In genomic region chr5:172943906-172944305, GRCh38 we compare ENCODE assay signal across 17 cellular contexts. TPM values are rescaled to one million over a fixed set of nuclear protein-coding genes. Genes with fewer than 3 reads are reported as not detected.
A peak's percentile ranks its signal among the peaks of the same experiment; 100 is the strongest.
DNase-seq lines count a peak whose midpoint lies in the region; ATAC-seq, FAIRE-seq and TF ChIP-seq lines count a peak whose summit lies in the region.
"Had no signal": no experiment of that assay in that cellular context is flagged by ENCODE, and none has a peak within 500 bp of the region (broad histone marks: within the 10 kb centered on the region; RNA-seq: fewer than 3 reads in every experiment).

No MANE protein-coding gene starts in this region.

- H4K8ac ChIP-seq in neuronal stem cell (ENCODE audit: low read depth, low read length) = no peak overlapping the region

- H3K27me3 ChIP-seq in ACC112 (ENCODE audit: insufficient read depth, low read length) (no peaks in the 10 kb centered on the region), endothelial cell of umbilical vein (ENCODE audit: control insufficient read depth in 2 of 2, insufficient read depth in 2 of 2, low read length in 2 of 2) (no peaks in the 10 kb centered on the region), neuronal stem cell (ENCODE audit: control insufficient read depth in 3 of 3, insufficient read depth in 3 of 3, low read depth in 1 of 3, low read length in 3 of 3) (no peaks in the 10 kb centered on the region), neural progenitor cell (no peaks in the 10 kb centered on the region)

- H3K36me3 ChIP-seq in ACC112 (ENCODE audit: insufficient read depth, low read length) (peaks cover 14% of the 10 kb centered on the region; the same call in 1 of the 2 replicates), endothelial cell of umbilical vein (ENCODE audit: control insufficient read depth in 2 of 2, extremely low read depth in 1 of 2, insufficient read depth in 2 of 2, low read length in 2 of 2) (peaks cover 0 to 11% of the 10 kb centered on the region in 2 experiments), neuronal stem cell (replicated peaks in 1 of 2; ENCODE audit: control insufficient read depth in 2 of 2, insufficient read depth in 2 of 2, low read length in 2 of 2) (peaks cover 20 to 77% of the 10 kb centered on the region in 2 donors), neural progenitor cell (no peaks in the 10 kb centered on the region)

- no peak overlapping the region for H2BK15ac ChIP-seq in neuronal stem cell (ENCODE audit: low read length)

- no peak overlapping the region for H3K23ac ChIP-seq in neuronal stem cell (ENCODE audit: low read depth, low read length, poor library complexity)

- no peak overlapping the region for H2AK5ac ChIP-seq in neuronal stem cell (ENCODE audit: low read depth, low read length)

- intact Hi-C loops in endothelial cell of umbilical vein (cut with micrococcal nuclease) = loop anchor here (1.0 kb wide), 1 partner anchor 11 kb away; no protein-coding TSS in a partner anchor

- no peak overlapping the region for H3K4me3 Mint-ChIP-seq in neural progenitor cell
- H3K4me3 Mint-ChIP-seq: activated naive CD4-positive, alpha-beta T cell treated with anti-CD3 and anti-CD28 coated beads, Interleukin-2, amount 50 U/mL, for 24 hours; central memory CD8-positive, alpha-beta T cell; naive thymus-derived CD4-positive, alpha-beta T cell had no signal

- peak; percentile 36 for DNase-seq in NB4 (ENCODE audit: low read depth)
- no peak for DNase-seq in endothelial cell of umbilical vein (ENCODE audit: low read depth, low spot score)
- no peak for DNase-seq in neuronal stem cell (ENCODE audit: low spot score)
- no peak for DNase-seq in neural progenitor cell (ENCODE audit: low spot score)
- no peak for DNase-seq in stimulated activated CD8-positive, alpha-beta memory T cell treated with anti-CD3 and anti-CD28 coated beads, Interleukin-4, amount 100 ng/mL, for 48 hours
- no peak for DNase-seq in mesenteric fat pad (ENCODE audit: low spot score)
- DNase-seq: Caco-2; KG1; naive thymus-derived CD4-positive, alpha-beta T cell; NCI-H146; NCI-H510A; stimulated activated CD4-positive, alpha-beta T cell treated with anti-CD3 and anti-CD28 coated beads, Interleukin-4, amount 100 ng/mL, for 1 hour had no signal

- TF ChIP-seq POLR2A in NB4 (IDR thresholded peaks at IDR 0.05; ENCODE audit: extremely low read depth, insufficient read length) (no peak), endothelial cell of umbilical vein (IDR thresholded peaks at IDR 0.05; ENCODE audit: low read depth, low read length) (no peak)

- H3K14ac ChIP-seq in neuronal stem cell (ENCODE audit: low read length) = no peak overlapping the region

- dilution Hi-C loops in endothelial cell of umbilical vein (cut with MboI; ENCODE audit: extremely low pct_ligation_motif_present, low sequenced_read_pairs) = no loop called here

- H3K4ac ChIP-seq in neuronal stem cell (ENCODE audit: low read length) = no peak overlapping the region

- no peak for TF ChIP-seq CTCF in NB4 (IDR thresholded peaks at IDR 0.05; ENCODE audit: low read depth, low read length)
- no peak for TF ChIP-seq CTCF in endothelial cell of umbilical vein (IDR thresholded peaks at IDR 0.05; ENCODE audit: extremely low read depth in 1 of 2, insufficient read depth in 1 of 2, low read depth in 1 of 2, low read length in 2 of 2)
- no peak for TF ChIP-seq CTCF in neural progenitor cell (IDR thresholded peaks at IDR 0.05)

- no peak overlapping the region for H3K4me2 ChIP-seq in endothelial cell of umbilical vein (ENCODE audit: insufficient read depth, low read length)
- H3K4me2 ChIP-seq in neuronal stem cell (ENCODE audit: insufficient read depth, low read length, poor library complexity, severe bottlenecking) = no peak overlapping the region
- H3K4me2 ChIP-seq in neural progenitor cell = no peak overlapping the region

- peaks cover 3% of the 10 kb centered on the region for H3K79me1 ChIP-seq in neuronal stem cell (ENCODE audit: low read depth, low read length)

- peak overlapping the region; percentile 77 for H3K27ac ChIP-seq in ACC112 (ENCODE audit: low read depth, low read length)
- peak overlapping the region; percentile 95 for H3K27ac ChIP-seq in endothelial cell of umbilical vein (ENCODE audit: insufficient read depth, low read depth, low read length)
- no peak overlapping the region for H3K27ac ChIP-seq in neuronal stem cell (replicated peaks; ENCODE audit: low read length)
- no peak overlapping the region for H3K27ac ChIP-seq in neural progenitor cell

- no CpG with 5 or more reads among the region's 8 CpGs for WGBS in neuronal stem cell (ENCODE audit: extremely low coverage in 2 of 2, insufficient read length in 2 of 2, insufficient replicate concordance in 1 of 2), 2 donors

- no peak overlapping the region for H4K91ac ChIP-seq in neuronal stem cell (ENCODE audit: low read depth, low read length, poor library complexity)

- H3K36me3 Mint-ChIP-seq in neural progenitor cell = peaks cover 17% of the 10 kb centered on the region

- BruUV-seq in endothelial cell of umbilical vein (replicated peaks; lab: Mats Ljungman, UMichigan) = no TSS peak

- H3K79me2 ChIP-seq in ACC112 (ENCODE audit: control insufficient read depth, insufficient read depth, low read length, unreplicated experiment) (no peaks in the 10 kb centered on the region), endothelial cell of umbilical vein (ENCODE audit: control insufficient read depth, insufficient read depth, low read length) (no peaks in the 10 kb centered on the region), neural progenitor cell (ENCODE audit: low read depth) (no peaks in the 10 kb centered on the region)

- no peak overlapping the region for H3K27ac Mint-ChIP-seq in neural progenitor cell
- H3K27ac Mint-ChIP-seq: activated naive CD4-positive, alpha-beta T cell treated with anti-CD3 and anti-CD28 coated beads, Interleukin-2, amount 50 U/mL, for 24 hours had no signal

- H3K4me1 Mint-ChIP-seq in neural progenitor cell = peaks cover 17% of the 10 kb centered on the region
- H3K4me1 Mint-ChIP-seq: activated naive CD4-positive, alpha-beta T cell treated with anti-CD3 and anti-CD28 coated beads, Interleukin-2, amount 50 U/mL, for 24 hours; central memory CD8-positive, alpha-beta T cell had no signal

- peak; percentile 81 for FAIRE-seq in endothelial cell of umbilical vein (lab: Jason Lieb, UNC)

- CTCF ChIA-PET in endothelial cell of umbilical vein (lab: Charles Lee) = interaction anchor here (0.8 to 3.8 kb wide), 2 partner anchors 12 to 237 kb away, joined by 3 to 13 read pairs; no protein-coding TSS in a partner anchor

- ATAC-seq in GM19397 (IDR thresholded peaks at IDR 0.05; ENCODE audit: unreplicated experiment) = no peak
- ATAC-seq: activated CD4-positive, CD25-positive, alpha-beta regulatory T cell treated with anti-CD3 and anti-CD28 coated beads, Interleukin-2, amount 50 U/mL, for 24 hours; naive thymus-derived CD4-positive, alpha-beta T cell had no signal

- no peak overlapping the region for H3K4me3 ChIP-seq in ACC112 (ENCODE audit: low read depth, low read length)
- H3K4me3 ChIP-seq in NB4 (ENCODE audit: low read depth, low read length) = no peak overlapping the region
- no peak overlapping the region for H3K4me3 ChIP-seq in endothelial cell of umbilical vein (replicated peaks in 1 of 3; ENCODE audit: insufficient read depth in 1 of 3, low read depth in 1 of 3, low read length in 3 of 3)
- H3K4me3 ChIP-seq in neuronal stem cell (ENCODE audit: low read length in 2 of 2) = no peak overlapping the region
- no peak overlapping the region for H3K4me3 ChIP-seq in neural progenitor cell

- no peaks in the 10 kb centered on the region for H3K9me3 ChIP-seq in endothelial cell of umbilical vein (replicated peaks; ENCODE audit: control insufficient read depth, insufficient read depth, low read length)
- no peaks in the 10 kb centered on the region for H3K9me3 ChIP-seq in neuronal stem cell (replicated peaks in 1 of 2; ENCODE audit: control insufficient read depth in 2 of 2, insufficient read depth in 1 of 2, low read depth in 1 of 2, low read length in 2 of 2)
- H3K9me3 ChIP-seq in neural progenitor cell (ENCODE audit: low read depth) = no peaks in the 10 kb centered on the region
- H3K9me3 ChIP-seq: Caco-2 had no signal

- no peak overlapping the region for H2BK12ac ChIP-seq in neuronal stem cell (ENCODE audit: low read length)

- H3K9me3 Mint-ChIP-seq in neural progenitor cell = no peaks in the 10 kb centered on the region
- H3K9me3 Mint-ChIP-seq: activated naive CD4-positive, alpha-beta T cell treated with anti-CD3 and anti-CD28 coated beads, Interleukin-2, amount 50 U/mL, for 24 hours; central memory CD8-positive, alpha-beta T cell; naive thymus-derived CD4-positive, alpha-beta T cell had no signal

- H2AFZ ChIP-seq in ACC112 (ENCODE audit: low read length, unreplicated experiment) (no peak overlapping the region), endothelial cell of umbilical vein (ENCODE audit: low read depth, low read length) (no peak overlapping the region), neuronal stem cell (ENCODE audit: low read length) (no peak overlapping the region), neural progenitor cell (replicated peaks) (no peak overlapping the region)

- no peaks in the 10 kb centered on the region for H3F3A ChIP-seq in neural progenitor cell (ENCODE audit: low read depth)

- no peak overlapping the region for H2BK5ac ChIP-seq in neuronal stem cell (ENCODE audit: low read length)

- H4K20me1 ChIP-seq in endothelial cell of umbilical vein (replicated peaks; ENCODE audit: control insufficient read depth, extremely low read depth, insufficient read depth, low read length) (no peaks in the 10 kb centered on the region), neural progenitor cell (ENCODE audit: low read depth) (no peaks in the 10 kb centered on the region)

- H3K9me1 ChIP-seq in endothelial cell of umbilical vein (replicated peaks; ENCODE audit: control insufficient read depth, extremely low read depth, insufficient read depth, low read length) = no peaks in the 10 kb centered on the region

- no peak overlapping the region for H2BK120ac ChIP-seq in neuronal stem cell (ENCODE audit: low read depth, low read length)

- no peak overlapping the region for H3K18ac ChIP-seq in neuronal stem cell (ENCODE audit: low read length)

- POLR2A ChIA-PET in endothelial cell of umbilical vein (lab: Charles Lee) = no interaction called here

- H3K4me1 ChIP-seq in ACC112 (ENCODE audit: control insufficient read depth, insufficient read depth, low read length, unreplicated experiment) = peaks cover 25% of the 10 kb centered on the region
- H3K4me1 ChIP-seq in endothelial cell of umbilical vein (ENCODE audit: control insufficient read depth, extremely low read depth, insufficient read depth, low read length) = peaks cover 14% of the 10 kb centered on the region
- H3K4me1 ChIP-seq in neuronal stem cell (ENCODE audit: control insufficient read depth in 2 of 2, insufficient read depth in 1 of 2, low read depth in 1 of 2, low read length in 2 of 2) = peaks cover 8% of the 10 kb centered on the region in 2 donors
- H3K4me1 ChIP-seq in neural progenitor cell = no peaks in the 10 kb centered on the region
- H3K4me1 ChIP-seq: Caco-2 had no signal

- no peaks in the 10 kb centered on the region for H3K27me3 Mint-ChIP-seq in neural progenitor cell (ENCODE audit: insufficient read depth, low read depth)
- H3K27me3 Mint-ChIP-seq: activated naive CD4-positive, alpha-beta T cell treated with anti-CD3 and anti-CD28 coated beads, Interleukin-2, amount 50 U/mL, for 24 hours; central memory CD8-positive, alpha-beta T cell; naive thymus-derived CD4-positive, alpha-beta T cell had no signal

- H3K9ac ChIP-seq in endothelial cell of umbilical vein (replicated peaks; ENCODE audit: extremely low read depth, insufficient read depth, low read length) (peak overlapping the region; percentile 71), neuronal stem cell (ENCODE audit: low read depth, low read length, poor library complexity) (peak overlapping the region; percentile 21), neural progenitor cell (no peak overlapping the region)

RNA-seq across cellular contexts. Expression of gene RPL26L1, which starts 15.3 kb away (rescaled TPM):
- 57.4 and 62.9 TPM in 2 replicates for total RNA-seq in endothelial cell of umbilical vein
- polyA plus RNA-seq in endothelial cell of umbilical vein = 63.5 and 78.3 TPM in 2 replicates
- 120 and 121 TPM in 2 replicates for polyA plus RNA-seq in endothelial cell of umbilical vein (2011; cell fraction: cytosol; rRNA removed)
- polyA plus RNA-seq in endothelial cell of umbilical vein (2011; cell fraction: nucleus; rRNA removed) = 37.8 and 41.6 TPM in 2 replicates
- 66.0 and 106 TPM in 2 replicates for polyA plus RNA-seq in endothelial cell of umbilical vein (2012)
- polyA minus RNA-seq in endothelial cell of umbilical vein = 36.3 and 41.4 TPM in 2 replicates
- 36.6 TPM for polyA minus RNA-seq in endothelial cell of umbilical vein (2011; cell fraction: cytosol; rRNA and poly(A)+ RNA removed)
- polyA minus RNA-seq in endothelial cell of umbilical vein (2011; cell fraction: nucleus; rRNA and poly(A)+ RNA removed) = 5.0 and 5.1 TPM in 2 replicates
- polyA plus RNA-seq in neuronal stem cell (2013, experiment 1 of 2) = 88.1 TPM
- polyA plus RNA-seq in neuronal stem cell (2013, experiment 2 of 2) = 87.5 TPM
- total RNA-seq in neural progenitor cell (ENCODE audit: low replicate concordance) = 55.7 and 99.3 TPM in 2 replicates
- total RNA-seq in mesenteric fat pad = 28.2 TPM

RNA-seq across cellular contexts. Expression of gene ATP6V0E1, which starts 39.7 kb away (rescaled TPM):
- total RNA-seq in endothelial cell of umbilical vein = 217 and 222 TPM in 2 replicates
- polyA plus RNA-seq in endothelial cell of umbilical vein = 276 and 278 TPM in 2 replicates
- polyA plus RNA-seq in endothelial cell of umbilical vein (2011; cell fraction: cytosol; rRNA removed) = 260 and 263 TPM in 2 replicates
- 72.0 and 81.7 TPM in 2 replicates for polyA plus RNA-seq in endothelial cell of umbilical vein (2011; cell fraction: nucleus; rRNA removed)
- 395 and 462 TPM in 2 replicates for polyA plus RNA-seq in endothelial cell of umbilical vein (2012)
- polyA minus RNA-seq in endothelial cell of umbilical vein = 420 and 442 TPM in 2 replicates
- 38.9 TPM for polyA minus RNA-seq in endothelial cell of umbilical vein (2011; cell fraction: cytosol; rRNA and poly(A)+ RNA removed)
- polyA minus RNA-seq in endothelial cell of umbilical vein (2011; cell fraction: nucleus; rRNA and poly(A)+ RNA removed) = 40.5 and 54.7 TPM in 2 replicates
- polyA plus RNA-seq in neuronal stem cell (2013, experiment 1 of 2) = 82.7 TPM
- 83.3 TPM for polyA plus RNA-seq in neuronal stem cell (2013, experiment 2 of 2)
- 43.7 and 72.4 TPM in 2 replicates for total RNA-seq in neural progenitor cell (ENCODE audit: low replicate concordance)
- total RNA-seq in mesenteric fat pad = 319 TPM

Comparison
In these comparisons a context has a peak if more than half of its experiments do, and no peak if none do; other contexts are left out.
1. H3K27ac ChIP-seq: peak in ACC112 (single experiment) and endothelial cell of umbilical vein (single experiment); none in neuronal stem cell (single experiment) and neural progenitor cell (single experiment).